ENCODE assay signal across 8 cellular contexts in genomic region chr13:41019027-41019487, GRCh38. TPM values are rescaled to one million over a fixed set of nuclear protein-coding genes. Genes with fewer than 3 reads are reported as not detected.
DNase-seq lines count a peak whose midpoint lies in the region; ATAC-seq, FAIRE-seq and TF ChIP-seq lines count a peak whose summit lies in the region.

Gene ELF1 (minus strand): TSS chr13:41019316. CDS start chr13:40982054, 37,262 bp downstream.

- H3K27me3 ChIP-seq in adrenal gland (no peaks in the 10 kb centered on the region), smooth muscle cell (ENCODE audit: low read depth) (no peaks in the 10 kb centered on the region)

- peak within 1 kb of the TSS; percentile 82 for H3K9ac ChIP-seq in smooth muscle cell (ENCODE audit: low read depth)

- H3K9me3 ChIP-seq in adrenal gland (replicated peaks in 1 of 3): no peaks in the 10 kb centered on the region
- no peaks in the 10 kb centered on the region for H3K9me3 ChIP-seq in smooth muscle cell (replicated peaks; ENCODE audit: low read depth)

- peak within 1 kb of the TSS; percentile 71 for H3K4me2 ChIP-seq in smooth muscle cell

- TF ChIP-seq CTCF in adrenal gland (IDR thresholded peaks at IDR 0.05) (no peak), smooth muscle cell (IDR thresholded peaks at IDR 0.05; ENCODE audit: borderline replicate concordance, insufficient read depth, poor library complexity, severe bottlenecking) (no peak)

- H3K27ac ChIP-seq in adrenal gland (peak within 1 kb of the TSS in 4 of 5 donors; percentile 32 to 73 (median 56)), smooth muscle cell (ENCODE audit: low read depth) (peak within 1 kb of the TSS; percentile 89)

- FAIRE-seq in HTR-8/SVneo (lab: Jason Lieb, UNC) (no peak), frontal cortex (lab: Jason Lieb, UNC) (no peak)

- H4K20me1 ChIP-seq in smooth muscle cell (ENCODE audit: low read depth): peaks cover 72% of the 10 kb centered on the region

- peaks cover 9 to 37% of the 10 kb centered on the region in 2 donors for H3K4me1 ChIP-seq in adrenal gland (replicated peaks in 1 of 2)
- peaks cover 20% of the 10 kb centered on the region for H3K4me1 ChIP-seq in smooth muscle cell (ENCODE audit: low read depth)

- H3K36me3 ChIP-seq in adrenal gland (replicated peaks in 1 of 2) (no peaks in the 10 kb centered on the region), smooth muscle cell (ENCODE audit: low read depth) (no peaks in the 10 kb centered on the region)

- H3K4me3 ChIP-seq in adrenal gland (peak within 1 kb of the TSS in 1 of 4 donors; percentile 20), smooth muscle cell (peak within 1 kb of the TSS; percentile 59)

- H3F3A ChIP-seq in smooth muscle cell (ENCODE audit: low read depth): no peaks in the 10 kb centered on the region

- TF ChIP-seq POLR2A in adrenal gland (IDR thresholded peaks at IDR 0.05): no peak

- DNase-seq in GDM1 (lab: John Stamatoyannopoulos, UW) (peak; percentile 82), HTR-8/SVneo (ENCODE audit: insufficient read length, low spot score) (peak; percentile 10), SKM-1 (lab: John Stamatoyannopoulos, UW; ENCODE audit: unreplicated experiment) (peak; percentile 87), adrenal gland (peak in 6 of 7 donors; percentile 25 to 73 (median 40)), hepatic stellate cell (ENCODE audit: low spot score) (peak; percentile 18), smooth muscle cell (lab: John Stamatoyannopoulos, UW; ENCODE audit: unreplicated experiment) (no peak), frontal cortex (ENCODE audit: low spot score in 2 of 2) (no peak)

- peak; percentile 88 for ATAC-seq in GM21526 (IDR thresholded peaks at IDR 0.05; ENCODE audit: low FRiP score, unreplicated experiment)

- H2AFZ ChIP-seq in smooth muscle cell (ENCODE audit: low read depth): peak within 1 kb of the TSS; percentile 44

- 46 to 57% (median 52%) methylated on average over 4 of the region's 4 CpGs for WGBS in adrenal gland, 4 donors
- 36% methylated on average over 4 of the region's 4 CpGs for WGBS in smooth muscle cell (ENCODE audit: low lambda C conversion rate)

- intact Hi-C loops in adrenal gland (cut with DNase I): loop anchor here in 1 of 2 donors (5.0 kb wide), 1 partner anchor 33 kb away; no protein-coding TSS in a partner anchor

- peaks cover 96% of the 10 kb centered on the region for H3K79me2 ChIP-seq in smooth muscle cell (ENCODE audit: low read depth)

RNA-seq across cellular contexts. Expression of gene ELF1, which starts in this region (rescaled TPM):
- total RNA-seq in adrenal gland (10 to 100 TPM; 27.6 to 64.3 (median 54.1) TPM), smooth muscle cell (31.8 and 53.1 TPM in 2 replicates), frontal cortex (8.2 TPM)
- polyA plus RNA-seq in adrenal gland (10 to 100 TPM in 2 of 3 donors, 1 to 10 TPM in 1; 6.3 to 36.1 (median 10.4) TPM), smooth muscle cell (21.2 and 28.7 TPM in 2 replicates)

Comparison
In these comparisons a context has a peak if more than half of its experiments do, and no peak if none do; other contexts are left out.
1. DNase-seq: peak in GDM1 (single experiment), HTR-8/SVneo (single experiment), SKM-1 (single experiment), adrenal gland (6 of 7) and hepatic stellate cell (single experiment); none in smooth muscle cell (single experiment) and frontal cortex (0 of 2).